Comparison of ENCODE assay signal across 8 cellular contexts in genomic region chr11:57597971-57598830, GRCh38. TPM values are rescaled to one million over a fixed set of nuclear protein-coding genes. Genes with fewer than 3 reads are reported as not detected.
A peak's percentile ranks its signal among the peaks of the same experiment; 100 is the strongest.
DNase-seq lines count a peak whose midpoint lies in the region; TF ChIP-seq lines count a peak whose summit lies in the region.

No MANE protein-coding gene starts in this region.

- POLR2A ChIA-PET in AG04450 (lab: Yijun Ruan, JAX), result no interaction called here

- H3K4me1 Mint-ChIP-seq in nephron progenitor cell, result peaks cover 77% of the 10 kb centered on the region

- peaks cover 33% of the 10 kb centered on the region for H3K36me3 Mint-ChIP-seq in nephron progenitor cell (ENCODE audit: low read depth)

- TF ChIP-seq CTCF in AG04450 (IDR thresholded peaks at IDR 0.05; ENCODE audit: low read depth, low read length) (no peak), fibroblast of villous mesenchyme (IDR thresholded peaks at IDR 0.05; ENCODE audit: insufficient read depth, low read depth, low read length) (no peak), nephron progenitor cell (IDR thresholded peaks at IDR 0.05) (no peak)

- peak overlapping the region; percentile 57 for H3K4me3 ChIP-seq in AG04450 (ENCODE audit: low read depth, low read length)
- peak overlapping the region; percentile 61 for H3K4me3 ChIP-seq in fibroblast of villous mesenchyme (ENCODE audit: low read depth, low read length)

- H3K9me3 Mint-ChIP-seq in nephron progenitor cell, result no peaks in the 10 kb centered on the region

- H3K27me3 ChIP-seq in AG04450 (ENCODE audit: control insufficient read depth, insufficient read depth, low read length), result peaks cover 18% of the 10 kb centered on the region

- H3K27ac ChIP-seq in AG04450 (ENCODE audit: low read depth, low read length), result no peak overlapping the region

- peak overlapping the region; percentile 97 for H3K27ac Mint-ChIP-seq in nephron progenitor cell

- DNase-seq in AG04450 (ENCODE audit: low read depth, low spot score), result no peak
- peak; percentile 59 for DNase-seq in OCI-M1 (lab: John Stamatoyannopoulos, UW)
- peak; percentile 76 for DNase-seq in fibroblast of villous mesenchyme (ENCODE audit: low read depth)
- peak; percentile 91 for DNase-seq in nephron progenitor cell
- DNase-seq in NCI-H446 treated with DMSO at 0.1 percent for 48 hours (lab: John Stamatoyannopoulos, UW), result no peak
- no peak for DNase-seq in NCI-H1930 (lab: John Stamatoyannopoulos, UW)
- no peak for DNase-seq in activated CD4-positive, alpha-beta T cell treated with anti-CD3 and anti-CD28 coated beads, Interleukin-2, amount 50 U/mL, for 48 hours
- no peak for DNase-seq in Kasumi-1 (lab: John Stamatoyannopoulos, UW)

- H3K4me3 Mint-ChIP-seq in nephron progenitor cell, result peak overlapping the region; percentile 83

- H3K9me3 ChIP-seq in AG04450 (ENCODE audit: control insufficient read depth, insufficient read depth, low read length), result no peaks in the 10 kb centered on the region

- H3K27me3 Mint-ChIP-seq in nephron progenitor cell (ENCODE audit: low read depth, poor library complexity), result no peaks in the 10 kb centered on the region

- CTCF ChIA-PET in AG04450 (lab: Charles Lee), result interaction anchor here (1.0 to 4.5 kb wide), 3 partner anchors 30 to 46 kb away, joined by 3 to 33 read pairs (median 16); partner anchors contain the start of gene UBE2L6

RNA-seq across cellular contexts. Expression of gene SERPING1, which starts 0.7 kb away (rescaled TPM):
- polyA plus RNA-seq in AG04450 (2011; rRNA removed), result 15.2 and 21.1 TPM in 2 replicates
- polyA minus RNA-seq in AG04450 (2011; rRNA and poly(A)+ RNA removed), result 4.6 and 6.0 TPM in 2 replicates
- total RNA-seq in fibroblast of villous mesenchyme, result 10.8 and 21.9 TPM in 2 replicates

RNA-seq across cellular contexts. Expression of gene UBE2L6, which starts 30.7 kb away (rescaled TPM):
- polyA plus RNA-seq in AG04450 (2011; rRNA removed), result 63.8 and 76.8 TPM in 2 replicates
- 97.8 and 121 TPM in 2 replicates for polyA minus RNA-seq in AG04450 (2011; rRNA and poly(A)+ RNA removed)
- 60.9 and 73.0 TPM in 2 replicates for total RNA-seq in fibroblast of villous mesenchyme

RNA-seq across cellular contexts. Expression of gene YPEL4, which starts 51.5 kb away (rescaled TPM):
- 0.83 and 1.1 TPM in 2 replicates for polyA plus RNA-seq in AG04450 (2011; rRNA removed)
- polyA minus RNA-seq in AG04450 (2011; rRNA and poly(A)+ RNA removed), result 0.74 and 0.87 TPM in 2 replicates
- 0.43 and 0.64 TPM in 2 replicates for total RNA-seq in fibroblast of villous mesenchyme

RNA-seq across cellular contexts. Expression of gene CLP1, which starts 59.4 kb away (rescaled TPM):
- polyA plus RNA-seq in AG04450 (2011; rRNA removed), result 17.7 and 18.0 TPM in 2 replicates
- polyA minus RNA-seq in AG04450 (2011; rRNA and poly(A)+ RNA removed), result 15.7 and 20.1 TPM in 2 replicates
- total RNA-seq in fibroblast of villous mesenchyme, result 16.4 and 19.0 TPM in 2 replicates

Comparison
In these comparisons a context has a peak if more than half of its experiments do, and no peak if none do; other contexts are left out.
1. DNase-seq: peak in OCI-M1 (single experiment), fibroblast of villous mesenchyme (single experiment) and nephron progenitor cell (single experiment); none in AG04450 (single experiment), NCI-H446 treated with DMSO at 0.1 percent for 48 hours (single experiment), NCI-H1930 (0 of 2), activated CD4-positive, alpha-beta T cell treated with anti-CD3 and anti-CD28 coated beads, Interleukin-2, amount 50 U/mL, for 48 hours (0 of 2) and Kasumi-1 (0 of 2).